21 cellular contexts compared by ENCODE assay signal in the genomic region with DNA sequence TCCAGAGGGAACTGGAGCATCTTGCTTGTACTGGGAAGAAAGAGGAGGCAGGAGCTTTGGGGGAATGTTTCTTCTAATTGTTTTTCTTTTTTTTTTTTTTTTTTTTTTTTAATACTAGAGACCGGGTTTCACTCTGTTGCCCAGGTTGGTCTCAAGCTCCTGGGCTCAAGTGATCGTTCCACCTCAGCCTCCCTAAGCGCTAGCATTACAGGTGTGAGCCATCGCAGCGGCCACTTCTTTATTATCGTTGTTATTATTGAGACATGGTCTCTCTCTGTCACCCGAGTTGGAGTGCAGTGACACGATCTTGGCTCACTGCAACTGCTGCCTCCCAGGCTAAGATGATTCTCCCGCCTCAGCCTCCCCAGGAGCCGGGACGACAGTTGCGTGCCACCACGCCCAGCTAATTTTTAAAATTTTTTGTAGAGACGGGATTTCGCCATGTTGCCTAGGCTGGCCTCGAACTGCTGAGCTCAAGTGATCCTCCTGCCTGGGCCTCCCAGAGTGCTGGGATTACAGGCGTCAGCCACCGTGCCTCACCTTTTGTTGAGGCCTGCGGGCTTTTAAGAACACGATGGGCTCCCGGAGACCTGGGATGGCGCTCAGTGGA.
A peak's percentile ranks its signal among the peaks of the same experiment; 100 is the strongest.
DNase-seq lines count a peak whose midpoint lies in the region; TF ChIP-seq lines count a peak whose summit lies in the region.
"Had no signal": no experiment of that assay in that cellular context is flagged by ENCODE, and none has a peak within 500 bp of the region (broad histone marks: within the 10 kb centered on the region; RNA-seq: fewer than 3 reads in every experiment).

No MANE protein-coding gene starts in this region.

- H3K4me1 ChIP-seq in cardiac muscle cell (ENCODE audit: low read depth) (peaks cover 47% of the 10 kb centered on the region), mesenchymal stem cell (ENCODE audit: control insufficient read depth, insufficient read depth, low read depth, low read length) (peaks cover 31% of the 10 kb centered on the region), sigmoid colon (peaks cover 0 to 24% (median 20%) of the 10 kb centered on the region in 4 donors), tibial artery (peaks cover 0 to 19% (median 11%) of the 10 kb centered on the region in 4 donors)

- H3K4me3 ChIP-seq in cardiac muscle cell = no peak overlapping the region
- H3K4me3 ChIP-seq in mesenchymal stem cell (ENCODE audit: insufficient read depth in 1 of 2, low read depth in 1 of 2, low read length in 2 of 2) = no peak overlapping the region
- H3K4me3 ChIP-seq in sigmoid colon = no peak overlapping the region
- no peak overlapping the region for H3K4me3 ChIP-seq in tibial artery
- H3K4me3 ChIP-seq: GM23338 had no signal

- H2AK5ac ChIP-seq in mesenchymal stem cell (ENCODE audit: low read length, severe bottlenecking) = no peak overlapping the region

- no peaks in the 10 kb centered on the region for H3K27me3 ChIP-seq in cardiac muscle cell
- H3K27me3 ChIP-seq in mesenchymal stem cell (ENCODE audit: control insufficient read depth in 1 of 2, insufficient read depth in 1 of 2, low read length in 2 of 2) = peaks cover 0 to 25% of the 10 kb centered on the region in 2 experiments
- no peaks in the 10 kb centered on the region for H3K27me3 ChIP-seq in sigmoid colon
- H3K27me3 ChIP-seq in tibial artery = no peaks in the 10 kb centered on the region
- H3K27me3 ChIP-seq: BE2C had no signal

- no peak overlapping the region for H3K9ac ChIP-seq in mesenchymal stem cell (ENCODE audit: low read length)
- H3K9ac ChIP-seq: SK-N-SH had no signal

- peak overlapping the region; percentile 3 for H2AFZ ChIP-seq in mesenchymal stem cell (ENCODE audit: low read depth, low read length)
- H2AFZ ChIP-seq: GM23338 had no signal

- no peak overlapping the region for H3K14ac ChIP-seq in mesenchymal stem cell (ENCODE audit: low read length in 2 of 2)

- no peak overlapping the region for H4K91ac ChIP-seq in mesenchymal stem cell (ENCODE audit: low read length)

- H3K36me3 ChIP-seq in cardiac muscle cell (no peaks in the 10 kb centered on the region), mesenchymal stem cell (ENCODE audit: control insufficient read depth in 1 of 2, insufficient read depth in 2 of 2, low read depth in 1 of 2, low read length in 2 of 2) (peaks cover 0 to 14% of the 10 kb centered on the region in 2 experiments), sigmoid colon (no peaks in the 10 kb centered on the region), tibial artery (no peaks in the 10 kb centered on the region)
- H3K36me3 ChIP-seq: BE2C had no signal

- H3K23ac ChIP-seq in mesenchymal stem cell (ENCODE audit: low read length in 2 of 2) = peak overlapping the region in 1 of 2 experiments; percentile 38

- TF ChIP-seq CTCF in cardiac muscle cell (IDR thresholded peaks at IDR 0.05; ENCODE audit: low read depth, low read length) (no peak), sigmoid colon (IDR thresholded peaks at IDR 0.05) (no peak), tibial artery (IDR thresholded peaks at IDR 0.05) (no peak)

- no peak overlapping the region for H2BK12ac ChIP-seq in mesenchymal stem cell (ENCODE audit: low read length in 2 of 2)

- H3K4me3 Mint-ChIP-seq in activated T-helper 2 cell treated with anti-CD3 and anti-CD28 coated beads, Interferon-gamma antibody, Interleukin-2, Interleukin-4, amounts not matched to agents 10 μg/mL and 5 μg/mL and 100 μg/mL, durations not matched to agents 14 hours and 24 hours and 36 hours (ENCODE audit: low read depth) = no peak overlapping the region
- H3K4me3 Mint-ChIP-seq: GM23338, H9 had no signal

- H3K79me1 ChIP-seq in mesenchymal stem cell (replicated peaks; ENCODE audit: low read length, poor library complexity, severe bottlenecking) = peaks cover 12% of the 10 kb centered on the region

- H3K27me3 Mint-ChIP-seq in activated T-helper 2 cell treated with anti-CD3 and anti-CD28 coated beads, Interferon-gamma antibody, Interleukin-2, Interleukin-4, amounts not matched to agents 10 μg/mL and 5 μg/mL and 100 μg/mL, durations not matched to agents 14 hours and 24 hours and 36 hours (ENCODE audit: low read depth) = no peaks in the 10 kb centered on the region

- H3K36me3 Mint-ChIP-seq in activated T-helper 2 cell treated with anti-CD3 and anti-CD28 coated beads, Interferon-gamma antibody, Interleukin-2, Interleukin-4, amounts not matched to agents 10 μg/mL and 5 μg/mL and 100 μg/mL, durations not matched to agents 14 hours and 24 hours and 36 hours (ENCODE audit: low read depth) = no peaks in the 10 kb centered on the region
- H3K36me3 Mint-ChIP-seq: CD4-positive, CD25-positive, alpha-beta regulatory T cell had no signal

- TF ChIP-seq EP300 in sigmoid colon (IDR thresholded peaks at IDR 0.05) = no peak

- no peak for TF ChIP-seq POLR2A in sigmoid colon (IDR thresholded peaks at IDR 0.05)

- H3K9me3 ChIP-seq in cardiac muscle cell (ENCODE audit: low read depth) (no peaks in the 10 kb centered on the region), mesenchymal stem cell (ENCODE audit: control insufficient read depth, low read length) (no peaks in the 10 kb centered on the region), sigmoid colon (no peaks in the 10 kb centered on the region), tibial artery (no peaks in the 10 kb centered on the region)
- H3K9me3 ChIP-seq: BE2C, SK-N-SH had no signal

- intact Hi-C loops in cardiac septum (cut with DNase I) (no loop called here), sigmoid colon (cut with DNase I) (no loop called here), tibial artery (cut with DNase I; ENCODE audit: low total_unique reads) (no loop called here)
- intact Hi-C loops in activated T-helper 2 cell treated with anti-CD3 and anti-CD28 coated beads, Interferon-gamma antibody, Interleukin-2, Interleukin-4, amounts not matched to agents 10 μg/mL and 5 μg/mL and 100 μg/mL, durations not matched to agents 14 hours and 24 hours and 36 hours (cut with micrococcal nuclease) = no loop called here

- H3K4me1 Mint-ChIP-seq in activated T-helper 2 cell treated with anti-CD3 and anti-CD28 coated beads, Interferon-gamma antibody, Interleukin-2, Interleukin-4, amounts not matched to agents 10 μg/mL and 5 μg/mL and 100 μg/mL, durations not matched to agents 14 hours and 24 hours and 36 hours (ENCODE audit: low read depth) = no peaks in the 10 kb centered on the region
- H3K4me1 Mint-ChIP-seq: CD4-positive, CD25-positive, alpha-beta regulatory T cell had no signal

- no peak overlapping the region for H4K8ac ChIP-seq in mesenchymal stem cell (ENCODE audit: low read length)

- H3K27ac Mint-ChIP-seq in activated T-helper 2 cell treated with anti-CD3 and anti-CD28 coated beads, Interferon-gamma antibody, Interleukin-2, Interleukin-4, amounts not matched to agents 10 μg/mL and 5 μg/mL and 100 μg/mL, durations not matched to agents 14 hours and 24 hours and 36 hours = no peak overlapping the region
- H3K27ac Mint-ChIP-seq: CD4-positive, CD25-positive, alpha-beta regulatory T cell; GM23338 had no signal

- no peak for DNase-seq in cardiac muscle cell (ENCODE audit: low read depth in 1 of 2, low spot score in 1 of 2)
- no peak for DNase-seq in cardiac septum (ENCODE audit: low spot score)
- DNase-seq in mesenchymal stem cell = no peak
- DNase-seq in sigmoid colon = no peak
- DNase-seq in activated T-helper 2 cell treated with anti-CD3 and anti-CD28 coated beads, Interferon-gamma antibody, Interleukin-2, Interleukin-4, amounts not matched to agents 10 μg/mL and 5 μg/mL and 100 μg/mL, durations not matched to agents 14 hours and 24 hours and 36 hours (ENCODE audit: low spot score) = no peak
- DNase-seq in tibial artery = no peak
- no peak for DNase-seq in NCI-H1694 treated with DMSO at 0.1 percent for 48 hours (lab: John Stamatoyannopoulos, UW)
- DNase-seq: 8988T; ACHN; CD4-positive, CD25-positive, alpha-beta regulatory T cell; DMS153; DND-41; H9; KG1; MM.1S; NCI-H2081 treated with DMSO at 0.1 percent for 48 hours; NCI-H524 treated with DMSO at 0.1 percent for 48 hours; NCI-H774 had no signal

- no peak overlapping the region for H3K4me2 ChIP-seq in mesenchymal stem cell (ENCODE audit: low read length, poor library complexity, severe bottlenecking)
- H3K4me2 ChIP-seq: GM23338, SK-N-SH had no signal

- H2BK5ac ChIP-seq in mesenchymal stem cell (ENCODE audit: low read depth, low read length, poor library complexity, severe bottlenecking) = no peak overlapping the region

- H2BK120ac ChIP-seq in mesenchymal stem cell (ENCODE audit: low read depth, low read length) = no peak overlapping the region

- H3K9me3 Mint-ChIP-seq in activated T-helper 2 cell treated with anti-CD3 and anti-CD28 coated beads, Interferon-gamma antibody, Interleukin-2, Interleukin-4, amounts not matched to agents 10 μg/mL and 5 μg/mL and 100 μg/mL, durations not matched to agents 14 hours and 24 hours and 36 hours = no peaks in the 10 kb centered on the region
- H3K9me3 Mint-ChIP-seq: GM23338, H9 had no signal

- 90% methylated on average over 22 of the region's 22 CpGs for WGBS in mesenchymal stem cell
- WGBS in sigmoid colon, 2 donors = 96% methylated on average over 22 of the region's 22 CpGs

- no peak overlapping the region for H3K4ac ChIP-seq in mesenchymal stem cell (ENCODE audit: low read depth in 1 of 2, low read length in 2 of 2)

- no peak overlapping the region for H2BK15ac ChIP-seq in mesenchymal stem cell (ENCODE audit: low read depth, poor library complexity, severe bottlenecking)

- H3K18ac ChIP-seq in mesenchymal stem cell (ENCODE audit: low read depth in 1 of 2, low read length in 2 of 2) = peak overlapping the region in 1 of 2 experiments; percentile 32

- peak overlapping the region; percentile 76 for H3K27ac ChIP-seq in cardiac muscle cell
- no peak overlapping the region for H3K27ac ChIP-seq in mesenchymal stem cell (ENCODE audit: low read length, poor library complexity, severe bottlenecking)
- peak overlapping the region in 3 of 4 donors; percentile 27 to 55 (median 33) for H3K27ac ChIP-seq in sigmoid colon
- H3K27ac ChIP-seq in tibial artery = no peak overlapping the region

Comparison
In these comparisons a context has a peak if more than half of its experiments do, and no peak if none do; other contexts are left out.
1. H3K27ac ChIP-seq: peak in cardiac muscle cell (single experiment) and sigmoid colon (3 of 4); none in mesenchymal stem cell (single experiment) and tibial artery (0 of 2).